Comparison of ENCODE assay signal across 1 cellular context in genomic region chrX:135923353-135923752, GRCh38.
TF ChIP-seq lines count a peak whose summit lies in the region.

No MANE protein-coding gene starts in this region.

TF ChIP-seq in H1, 55 proteins besides CTCF, POLR2A, EP300 and RAD21:
- TF ChIP-seq YY1 (IDR thresholded peaks at IDR 0.05; ENCODE audit: low read depth, low read length), result no peak
- no peak for TF ChIP-seq JUN (IDR thresholded peaks at IDR 0.05; ENCODE audit: low read depth, low read length)
- no peak for TF ChIP-seq SUZ12 (IDR thresholded peaks at IDR 0.05; ENCODE audit: low read length)
- no peak for TF ChIP-seq BCL11A (IDR thresholded peaks at IDR 0.05; ENCODE audit: low read depth in 2 of 2, low read length in 2 of 2)
- TF ChIP-seq JUND (IDR thresholded peaks at IDR 0.05; ENCODE audit: low read length), result no peak
- no peak for TF ChIP-seq NANOG (IDR thresholded peaks at IDR 0.05; ENCODE audit: insufficient read depth, low read depth, low read length, poor library complexity, severe bottlenecking)
- no peak for TF ChIP-seq CHD2 (IDR thresholded peaks at IDR 0.05; ENCODE audit: low read length)
